In genomic region chr22:45819305-45819704, GRCh38 we compare ENCODE assay signal across 23 cellular contexts.
"Had no signal": no experiment of that assay in that cellular context is flagged by ENCODE, and none has a peak within 500 bp of the region (broad histone marks: within the 10 kb centered on the region; RNA-seq: fewer than 3 reads in every experiment).

No MANE protein-coding gene starts in this region.

- H3K9me3 Mint-ChIP-seq: activated CD4-positive, alpha-beta memory T cell treated with anti-CD3 and anti-CD28 coated beads, Interleukin-2, amount 10 ng/mL, durations not matched to agents 7 days and 5 days; activated T-helper 17 cell treated with anti-CD3 and anti-CD28 coated beads, Interleukin-2, amount 50 U/mL, for 72 hours; central memory CD8-positive, alpha-beta T cell had no signal

- H3K27ac Mint-ChIP-seq: activated CD4-positive, alpha-beta memory T cell treated with anti-CD3 and anti-CD28 coated beads, Interleukin-2, amount 10 ng/mL, durations not matched to agents 7 days and 5 days; activated CD4-positive, alpha-beta T cell treated with anti-CD3 and anti-CD28 coated beads for 36 hours; activated T-helper 17 cell treated with anti-CD3 and anti-CD28 coated beads, Interleukin-2, amount 50 U/mL, for 72 hours; T-helper 17 cell had no signal

- H3K4me3 ChIP-seq: PC-9 had no signal

- H3K4me3 Mint-ChIP-seq: activated CD4-positive, alpha-beta memory T cell treated with anti-CD3 and anti-CD28 coated beads, Interleukin-2, amount 10 ng/mL, durations not matched to agents 7 days and 5 days; activated CD4-positive, alpha-beta T cell treated with anti-CD3 and anti-CD28 coated beads for 36 hours; activated T-helper 17 cell treated with anti-CD3 and anti-CD28 coated beads, Interleukin-2, amount 50 U/mL, for 72 hours; central memory CD8-positive, alpha-beta T cell; T-helper 17 cell had no signal

- DNase-seq: activated CD4-positive, alpha-beta memory T cell treated with anti-CD3 and anti-CD28 coated beads, Interleukin-2, amount 10 ng/mL, durations not matched to agents 7 days and 5 days; activated CD4-positive, alpha-beta T cell treated with anti-CD3 and anti-CD28 coated beads for 36 hours; activated CD4-positive, alpha-beta T cell treated with anti-CD3 and anti-CD28 coated beads, Interleukin-2, amount 50 U/mL, for 1 hour; activated CD4-positive, CD25-positive, alpha-beta regulatory T cell; activated gamma-delta T cell treated with Interleukin-2 at 50 U/mL for 16 hours; activated naive CD4-positive, alpha-beta T cell treated with anti-CD3 and anti-CD28 coated beads, Interleukin-2, amount 50 U/mL, for 16 hours; activated T-cell treated with anti-CD3 and anti-CD28 coated beads for 4 hours; activated T-cell treated with anti-CD3 and anti-CD28 coated beads, Interleukin-2, amount 50 U/mL, for 48 hours; aorta; Kasumi-1; KBM-7; NCI-H1105 treated with DMSO at 0.1 percent for 48 hours; NCI-H1436 treated with DMSO at 0.1 percent for 48 hours; NCI-H187 treated with DMSO at 0.1 percent for 48 hours; NCI-H2081 treated with DMSO at 0.1 percent for 48 hours; NCI-H446; NCI-H524; PC-9; SIG-M5; T-helper 17 cell; T-helper 9 cell had no signal

- ATAC-seq: activated CD4-positive, alpha-beta T cell treated with anti-CD3 and anti-CD28 coated beads for 36 hours; activated T-helper 17 cell treated with anti-CD3 and anti-CD28 coated beads, Interleukin-2, amount 50 U/mL, for 72 hours; T-helper 17 cell had no signal

- H2AFZ ChIP-seq: PC-9 had no signal

- H3K27ac ChIP-seq: PC-9 had no signal

- H3K4me1 Mint-ChIP-seq: activated CD4-positive, alpha-beta memory T cell treated with anti-CD3 and anti-CD28 coated beads, Interleukin-2, amount 10 ng/mL, durations not matched to agents 7 days and 5 days; activated CD4-positive, alpha-beta T cell treated with anti-CD3 and anti-CD28 coated beads for 36 hours; activated T-helper 17 cell treated with anti-CD3 and anti-CD28 coated beads, Interleukin-2, amount 50 U/mL, for 72 hours; central memory CD8-positive, alpha-beta T cell had no signal

- H3K4me2 ChIP-seq: PC-9 had no signal

- H3K27me3 Mint-ChIP-seq: activated CD4-positive, alpha-beta memory T cell treated with anti-CD3 and anti-CD28 coated beads, Interleukin-2, amount 10 ng/mL, durations not matched to agents 7 days and 5 days; activated CD4-positive, alpha-beta T cell treated with anti-CD3 and anti-CD28 coated beads for 36 hours; activated T-helper 17 cell treated with anti-CD3 and anti-CD28 coated beads, Interleukin-2, amount 50 U/mL, for 72 hours; central memory CD8-positive, alpha-beta T cell; T-helper 17 cell had no signal
